2 cellular contexts compared by ENCODE assay signal in genomic region chr9:92253656-92254055, GRCh38.
TF ChIP-seq lines count a peak whose summit lies in the region.

No MANE protein-coding gene starts in this region.

TF ChIP-seq in HepG2, 621 proteins besides CTCF, POLR2A, EP300 and RAD21:
- TF ChIP-seq USF2 (IDR thresholded peaks at IDR 0.05; ENCODE audit: low read depth, low read length) (no peak), USF2 (CRISPR knock-in tag; IDR thresholded peaks at IDR 0.05; ENCODE audit: borderline replicate concordance) (no peak), ERF (CRISPR knock-in tag; IDR thresholded peaks at IDR 0.05) (no peak), ZNF841 (CRISPR knock-in tag; IDR thresholded peaks at IDR 0.05; ENCODE audit: borderline replicate concordance) (no peak), PHF21A (CRISPR knock-in tag; IDR thresholded peaks at IDR 0.05) (no peak), CREM (IDR thresholded peaks at IDR 0.05) (no peak), CREM (CRISPR knock-in tag; IDR thresholded peaks at IDR 0.05) (no peak), SMC3 (IDR thresholded peaks at IDR 0.05; ENCODE audit: low read length) (no peak), ADNP (CRISPR knock-in tag; IDR thresholded peaks at IDR 0.05) (no peak)
- TF ChIP-seq, protein P1, sequence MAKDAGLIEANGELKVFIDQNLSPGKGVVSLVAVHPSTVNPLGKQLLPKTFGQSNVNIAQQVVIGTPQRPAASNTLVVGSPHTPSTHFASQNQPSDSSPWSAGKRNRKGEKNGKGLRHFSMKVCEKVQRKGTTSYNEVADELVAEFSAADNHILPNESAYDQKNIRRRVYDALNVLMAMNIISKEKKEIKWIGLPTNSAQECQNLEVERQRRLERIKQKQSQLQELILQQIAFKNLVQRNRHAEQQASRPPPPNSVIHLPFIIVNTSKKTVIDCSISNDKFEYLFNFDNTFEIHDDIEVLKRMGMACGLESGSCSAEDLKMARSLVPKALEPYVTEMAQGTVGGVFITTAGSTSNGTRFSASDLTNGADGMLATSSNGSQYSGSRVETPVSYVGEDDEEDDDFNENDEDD (CRISPR knock-in tag; IDR thresholded peaks at IDR 0.05; ENCODE audit: borderline replicate concordance) = no peak
- TF ChIP-seq, protein P2, sequence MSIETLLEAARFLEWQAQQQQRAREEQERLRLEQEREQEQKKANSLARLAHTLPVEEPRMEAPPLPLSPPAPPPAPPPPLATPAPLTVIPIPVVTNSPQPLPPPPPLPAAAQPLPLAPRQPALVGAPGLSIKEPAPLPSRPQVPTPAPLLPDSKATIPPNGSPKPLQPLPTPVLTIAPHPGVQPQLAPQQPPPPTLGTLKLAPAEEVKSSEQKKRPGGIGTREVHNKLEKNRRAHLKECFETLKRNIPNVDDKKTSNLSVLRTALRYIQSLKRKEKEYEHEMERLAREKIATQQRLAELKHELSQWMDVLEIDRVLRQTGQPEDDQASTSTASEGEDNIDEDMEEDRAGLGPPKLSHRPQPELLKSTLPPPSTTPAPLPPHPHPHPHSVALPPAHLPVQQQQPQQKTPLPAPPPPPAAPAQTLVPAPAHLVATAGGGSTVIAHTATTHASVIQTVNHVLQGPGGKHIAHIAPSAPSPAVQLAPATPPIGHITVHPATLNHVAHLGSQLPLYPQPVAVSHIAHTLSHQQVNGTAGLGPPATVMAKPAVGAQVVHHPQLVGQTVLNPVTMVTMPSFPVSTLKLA (IDR thresholded peaks at IDR 0.05) = no peak

TF ChIP-seq in GM12878, 131 proteins besides CTCF, POLR2A, EP300 and RAD21:
- no peak for TF ChIP-seq BHLHE40 (IDR thresholded peaks at IDR 0.05; ENCODE audit: borderline replicate concordance in 1 of 2, low read depth in 2 of 2, low read length in 1 of 2)
- no peak for TF ChIP-seq STAT3 (IDR thresholded peaks at IDR 0.05; ENCODE audit: low read depth, low read length)
- no peak for TF ChIP-seq BACH1 (IDR thresholded peaks at IDR 0.05; ENCODE audit: borderline replicate concordance)
- TF ChIP-seq, protein P3, sequence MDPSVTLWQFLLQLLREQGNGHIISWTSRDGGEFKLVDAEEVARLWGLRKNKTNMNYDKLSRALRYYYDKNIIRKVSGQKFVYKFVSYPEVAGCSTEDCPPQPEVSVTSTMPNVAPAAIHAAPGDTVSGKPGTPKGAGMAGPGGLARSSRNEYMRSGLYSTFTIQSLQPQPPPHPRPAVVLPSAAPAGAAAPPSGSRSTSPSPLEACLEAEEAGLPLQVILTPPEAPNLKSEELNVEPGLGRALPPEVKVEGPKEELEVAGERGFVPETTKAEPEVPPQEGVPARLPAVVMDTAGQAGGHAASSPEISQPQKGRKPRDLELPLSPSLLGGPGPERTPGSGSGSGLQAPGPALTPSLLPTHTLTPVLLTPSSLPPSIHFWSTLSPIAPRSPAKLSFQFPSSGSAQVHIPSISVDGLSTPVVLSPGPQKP (IDR thresholded peaks at IDR 0.05; ENCODE audit: low read depth, low read length) = no peak
- TF ChIP-seq NR2F1 (conservative IDR thresholded peaks at IDR 0.05) = no peak
- TF ChIP-seq CEBPB (IDR thresholded peaks at IDR 0.05; ENCODE audit: borderline replicate concordance in 1 of 2, low read depth in 2 of 2, low read length in 2 of 2) = no peak
- TF ChIP-seq ZZZ3 (IDR thresholded peaks at IDR 0.05; ENCODE audit: control insufficient read depth, insufficient read length, low read depth) = no peak
- TF ChIP-seq, protein P4, sequence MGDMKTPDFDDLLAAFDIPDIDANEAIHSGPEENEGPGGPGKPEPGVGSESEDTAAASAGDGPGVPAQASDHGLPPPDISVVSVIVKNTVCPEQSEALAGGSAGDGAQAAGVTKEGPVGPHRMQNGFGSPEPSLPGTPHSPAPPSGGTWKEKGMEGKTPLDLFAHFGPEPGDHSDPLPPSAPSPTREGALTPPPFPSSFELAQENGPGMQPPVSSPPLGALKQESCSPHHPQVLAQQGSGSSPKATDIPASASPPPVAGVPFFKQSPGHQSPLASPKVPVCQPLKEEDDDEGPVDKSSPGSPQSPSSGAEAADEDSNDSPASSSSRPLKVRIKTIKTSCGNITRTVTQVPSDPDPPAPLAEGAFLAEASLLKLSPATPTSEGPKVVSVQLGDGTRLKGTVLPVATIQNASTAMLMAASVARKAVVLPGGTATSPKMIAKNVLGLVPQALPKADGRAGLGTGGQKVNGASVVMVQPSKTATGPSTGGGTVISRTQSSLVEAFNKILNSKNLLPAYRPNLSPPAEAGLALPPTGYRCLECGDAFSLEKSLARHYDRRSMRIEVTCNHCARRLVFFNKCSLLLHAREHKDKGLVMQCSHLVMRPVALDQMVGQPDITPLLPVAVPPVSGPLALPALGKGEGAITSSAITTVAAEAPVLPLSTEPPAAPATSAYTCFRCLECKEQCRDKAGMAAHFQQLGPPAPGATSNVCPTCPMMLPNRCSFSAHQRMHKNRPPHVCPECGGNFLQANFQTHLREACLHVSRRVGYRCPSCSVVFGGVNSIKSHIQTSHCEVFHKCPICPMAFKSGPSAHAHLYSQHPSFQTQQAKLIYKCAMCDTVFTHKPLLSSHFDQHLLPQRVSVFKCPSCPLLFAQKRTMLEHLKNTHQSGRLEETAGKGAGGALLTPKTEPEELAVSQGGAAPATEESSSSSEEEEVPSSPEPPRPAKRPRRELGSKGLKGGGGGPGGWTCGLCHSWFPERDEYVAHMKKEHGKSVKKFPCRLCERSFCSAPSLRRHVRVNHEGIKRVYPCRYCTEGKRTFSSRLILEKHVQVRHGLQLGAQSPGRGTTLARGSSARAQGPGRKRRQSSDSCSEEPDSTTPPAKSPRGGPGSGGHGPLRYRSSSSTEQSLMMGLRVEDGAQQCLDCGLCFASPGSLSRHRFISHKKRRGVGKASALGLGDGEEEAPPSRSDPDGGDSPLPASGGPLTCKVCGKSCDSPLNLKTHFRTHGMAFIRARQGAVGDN (IDR thresholded peaks at IDR 0.05) = no peak
- TF ChIP-seq IRF4 (IDR thresholded peaks at IDR 0.05; ENCODE audit: low read depth, low read length) = no peak
- no peak for TF ChIP-seq ATF7 (IDR thresholded peaks at IDR 0.05; ENCODE audit: low read depth)
- TF ChIP-seq PML (IDR thresholded peaks at IDR 0.05; ENCODE audit: low read length) = no peak
- no peak for TF ChIP-seq BRCA1 (IDR thresholded peaks at IDR 0.05; ENCODE audit: low read depth, low read length)
- no peak for TF ChIP-seq RBBP5 (conservative IDR thresholded peaks at IDR 0.05)
- TF ChIP-seq ZSCAN29 (IDR thresholded peaks at IDR 0.05) = no peak
- no peak for TF ChIP-seq FOXM1 (IDR thresholded peaks at IDR 0.05; ENCODE audit: low read depth, low read length)
- no peak for TF ChIP-seq EED (IDR thresholded peaks at IDR 0.05; ENCODE audit: low read depth)
- TF ChIP-seq, protein P5, sequence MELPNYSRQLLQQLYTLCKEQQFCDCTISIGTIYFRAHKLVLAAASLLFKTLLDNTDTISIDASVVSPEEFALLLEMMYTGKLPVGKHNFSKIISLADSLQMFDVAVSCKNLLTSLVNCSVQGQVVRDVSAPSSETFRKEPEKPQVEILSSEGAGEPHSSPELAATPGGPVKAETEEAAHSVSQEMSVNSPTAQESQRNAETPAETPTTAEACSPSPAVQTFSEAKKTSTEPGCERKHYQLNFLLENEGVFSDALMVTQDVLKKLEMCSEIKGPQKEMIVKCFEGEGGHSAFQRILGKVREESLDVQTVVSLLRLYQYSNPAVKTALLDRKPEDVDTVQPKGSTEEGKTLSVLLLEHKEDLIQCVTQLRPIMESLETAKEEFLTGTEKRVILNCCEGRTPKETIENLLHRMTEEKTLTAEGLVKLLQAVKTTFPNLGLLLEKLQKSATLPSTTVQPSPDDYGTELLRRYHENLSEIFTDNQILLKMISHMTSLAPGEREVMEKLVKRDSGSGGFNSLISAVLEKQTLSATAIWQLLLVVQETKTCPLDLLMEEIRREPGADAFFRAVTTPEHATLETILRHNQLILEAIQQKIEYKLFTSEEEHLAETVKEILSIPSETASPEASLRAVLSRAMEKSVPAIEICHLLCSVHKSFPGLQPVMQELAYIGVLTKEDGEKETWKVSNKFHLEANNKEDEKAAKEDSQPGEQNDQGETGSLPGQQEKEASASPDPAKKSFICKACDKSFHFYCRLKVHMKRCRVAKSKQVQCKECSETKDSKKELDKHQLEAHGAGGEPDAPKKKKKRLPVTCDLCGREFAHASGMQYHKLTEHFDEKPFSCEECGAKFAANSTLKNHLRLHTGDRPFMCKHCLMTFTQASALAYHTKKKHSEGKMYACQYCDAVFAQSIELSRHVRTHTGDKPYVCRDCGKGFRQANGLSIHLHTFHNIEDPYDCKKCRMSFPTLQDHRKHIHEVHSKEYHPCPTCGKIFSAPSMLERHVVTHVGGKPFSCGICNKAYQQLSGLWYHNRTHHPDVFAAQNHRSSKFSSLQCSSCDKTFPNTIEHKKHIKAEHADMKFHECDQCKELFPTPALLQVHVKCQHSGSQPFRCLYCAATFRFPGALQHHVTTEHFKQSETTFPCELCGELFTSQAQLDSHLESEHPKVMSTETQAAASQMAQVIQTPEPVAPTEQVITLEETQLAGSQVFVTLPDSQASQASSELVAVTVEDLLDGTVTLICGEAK (IDR thresholded peaks at IDR 0.05; ENCODE audit: borderline replicate concordance) = no peak
- TF ChIP-seq SREBF1 (IDR thresholded peaks at IDR 0.05; ENCODE audit: low read length) = no peak
TF ChIP-seq in GM12878: peak in this region for 0.
